ENCODE assay signal across 15 cellular contexts in the genomic region with DNA sequence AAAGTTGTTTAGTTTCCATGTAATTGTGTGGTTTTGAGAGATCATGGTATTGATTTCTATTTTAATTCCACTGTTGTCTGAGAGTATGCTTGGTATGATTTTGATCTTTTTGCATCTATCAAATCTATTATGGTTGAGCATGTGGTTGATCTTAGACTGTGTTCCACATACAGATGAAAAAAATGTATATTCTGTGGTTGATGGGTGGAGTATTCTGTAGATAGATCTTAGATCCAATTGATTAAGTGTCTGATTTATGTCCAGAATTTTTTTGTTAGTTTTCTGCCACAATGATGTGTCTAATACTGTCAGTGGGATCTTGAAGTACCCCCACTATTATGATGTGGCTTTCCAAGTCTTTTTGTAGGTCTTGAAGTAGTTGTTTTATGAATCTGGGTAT.
"Had no signal": no experiment of that assay in that cellular context is flagged by ENCODE, and none has a peak within 500 bp of the region (broad histone marks: within the 10 kb centered on the region; RNA-seq: fewer than 3 reads in every experiment).

No MANE protein-coding gene starts in this region.

- H3K36me3 ChIP-seq: transverse colon, vagina had no signal

- H3K27me3 ChIP-seq: body of pancreas, transverse colon, vagina had no signal

- H3K4me1 ChIP-seq: body of pancreas, vagina had no signal

- ATAC-seq: activated CD4-positive, CD25-positive, alpha-beta regulatory T cell treated with anti-CD3 and anti-CD28 coated beads, Interleukin-2, amount 50 U/mL, for 24 hours; body of pancreas; natural killer cell treated with Interleukin-12 subunit alpha and Interleukin-12 subunit beta and Interleukin-15 and Interleukin-18, amount 100 ng/mL, for 72 hours had no signal

- H3K9me3 ChIP-seq: body of pancreas had no signal

- H3K27me3 Mint-ChIP-seq: activated naive CD4-positive, alpha-beta T cell treated with anti-CD3 and anti-CD28 coated beads, Interleukin-2, amount 50 U/mL, for 24 hours; natural killer cell treated with Interleukin-12 subunit alpha and Interleukin-12 subunit beta and Interleukin-15 and Interleukin-18, amount 100 ng/mL, for 72 hours had no signal

- H3K4me3 Mint-ChIP-seq: activated naive CD4-positive, alpha-beta T cell treated with anti-CD3 and anti-CD28 coated beads, Interleukin-2, amount 50 U/mL, for 24 hours; natural killer cell treated with Interleukin-12 subunit alpha and Interleukin-12 subunit beta and Interleukin-15 and Interleukin-18, amount 100 ng/mL, for 72 hours had no signal

- H3K27ac ChIP-seq: body of pancreas, transverse colon, vagina had no signal

- DNase-seq: amygdala; body of pancreas; caudate nucleus; cortex of kidney; effector CD4-positive, alpha-beta T cell; foreskin melanocyte; kidney glomerular epithelial cell; mesenchymal stem cell; retina; stimulated activated CD4-positive, alpha-beta T cell treated with anti-CD3 and anti-CD28 coated beads, Interleukin-4, amount 100 ng/mL, for 1 hour; transverse colon had no signal

- H3K4me3 ChIP-seq: body of pancreas, transverse colon, vagina had no signal
